Comparison of ENCODE assay signal across 21 cellular contexts in genomic region chr3:127452321-127452821, GRCh38.
A peak's percentile ranks its signal among the peaks of the same experiment; 100 is the strongest.
DNase-seq lines count a peak whose midpoint lies in the region; ATAC-seq and TF ChIP-seq lines count a peak whose summit lies in the region.
"Had no signal": no experiment of that assay in that cellular context is flagged by ENCODE, and none has a peak within 500 bp of the region (broad histone marks: within the 10 kb centered on the region; RNA-seq: fewer than 3 reads in every experiment).

No MANE protein-coding gene starts in this region.

- H3K9me3 ChIP-seq in neuronal stem cell (replicated peaks in 1 of 2; ENCODE audit: control insufficient read depth in 2 of 2, insufficient read depth in 1 of 2, low read depth in 1 of 2, low read length in 2 of 2) (no peaks in the 10 kb centered on the region), upper lobe of right lung (no peaks in the 10 kb centered on the region)
- H3K9me3 ChIP-seq: colonic mucosa, thoracic aorta had no signal

- ATAC-seq in natural killer cell treated with Interleukin-12 subunit alpha and Interleukin-12 subunit beta and Interleukin-15 and Interleukin-18, amount 100 ng/mL, for 72 hours, result no peak
- ATAC-seq in natural killer cell (no peak), upper lobe of right lung (no peak)
- ATAC-seq in activated CD8-positive, alpha-beta T cell treated with anti-CD3 and anti-CD28 coated beads, Interleukin-2, amount 10 ng/mL, durations not matched to agents 7 days and 5 days, result no peak
- ATAC-seq: activated CD8-positive, alpha-beta T cell treated with anti-CD3 and anti-CD28 coated beads for 36 hours; activated naive CD8-positive, alpha-beta T cell treated with anti-CD3 and anti-CD28 coated beads, Interleukin-2, amount 50 U/mL, for 24 hours; CD8-positive, alpha-beta T cell; T-cell had no signal

- H2BK12ac ChIP-seq in neuronal stem cell (ENCODE audit: low read length), result no peak overlapping the region

- CTCF ChIA-PET in activated CD8-positive, alpha-beta T cell treated with anti-CD3 and anti-CD28 coated beads, Interleukin-2, amount 10 ng/mL, durations not matched to agents 7 days and 5 days (lab: Charles Lee), result interaction anchor here (2.5 kb wide), 1 partner anchor 96 kb away, joined by 6 read pairs; no protein-coding TSS in a partner anchor

- no peak overlapping the region for H3K4me3 ChIP-seq in neuronal stem cell (ENCODE audit: low read length in 2 of 2)
- no peak overlapping the region for H3K4me3 ChIP-seq in upper lobe of right lung
- H3K4me3 ChIP-seq: colonic mucosa, thoracic aorta had no signal

- H2BK120ac ChIP-seq in neuronal stem cell (ENCODE audit: low read depth, low read length), result no peak overlapping the region

- H2AK5ac ChIP-seq in neuronal stem cell (ENCODE audit: low read depth, low read length), result no peak overlapping the region

- no peaks in the 10 kb centered on the region for H3K9me3 Mint-ChIP-seq in natural killer cell treated with Interleukin-12 subunit alpha and Interleukin-12 subunit beta and Interleukin-15 and Interleukin-18, amount 100 ng/mL, for 72 hours
- H3K9me3 Mint-ChIP-seq in natural killer cell, result no peaks in the 10 kb centered on the region
- no peaks in the 10 kb centered on the region for H3K9me3 Mint-ChIP-seq in activated CD8-positive, alpha-beta T cell treated with anti-CD3 and anti-CD28 coated beads, Interleukin-2, amount 10 ng/mL, durations not matched to agents 7 days and 5 days (ENCODE audit: insufficient read depth)
- H3K9me3 Mint-ChIP-seq: activated CD8-positive, alpha-beta T cell treated with anti-CD3 and anti-CD28 coated beads for 36 hours; activated naive CD8-positive, alpha-beta T cell treated with anti-CD3 and anti-CD28 coated beads, Interleukin-2, amount 50 U/mL, for 24 hours; activated T-helper 1 cell treated with anti-CD3 and anti-CD28 coated beads, Interleukin-12 subunit alpha, Interleukin-12 subunit beta, Interleukin-2, Interleukin-4 antibody, amounts not matched to agents 30 ng/mL and 10 ng/mL and 1 ng/mL, durations not matched to agents 14 hours and 24 hours and 36 hours; CD8-positive, alpha-beta T cell; memory B cell; nephron; T-cell had no signal

- no peak overlapping the region for H3K4ac ChIP-seq in neuronal stem cell (ENCODE audit: low read length)

- peak; percentile 59 for DNase-seq in natural killer cell treated with Interleukin-12 subunit alpha and Interleukin-12 subunit beta and Interleukin-15 and Interleukin-18, amount 100 ng/mL, for 72 hours (ENCODE audit: low spot score)
- DNase-seq in natural killer cell (no peak), ecto neural progenitor cell (ENCODE audit: low spot score) (peak; percentile 69), neuronal stem cell (ENCODE audit: low spot score) (no peak), upper lobe of right lung (peak; percentile 40), NCI-H748 treated with DMSO at 0.1 percent for 48 hours (lab: John Stamatoyannopoulos, UW) (no peak), T1000 (lab: John Stamatoyannopoulos, UW) (no peak)
- no peak for DNase-seq in activated CD8-positive, alpha-beta T cell treated with anti-CD3 and anti-CD28 coated beads, Interleukin-2, amount 10 ng/mL, durations not matched to agents 7 days and 5 days
- DNase-seq: activated CD8-positive, alpha-beta T cell treated with anti-CD3 and anti-CD28 coated beads for 36 hours; activated naive CD8-positive, alpha-beta T cell treated with anti-CD3 and anti-CD28 coated beads, Interleukin-2, amount 50 U/mL, for 24 hours; CD8-positive, alpha-beta T cell; colonic mucosa; KG1; NCI-H2081 treated with DMSO at 0.1 percent for 48 hours; NCI-H510A; T-cell had no signal

- H3K23ac ChIP-seq in neuronal stem cell (ENCODE audit: low read depth, low read length, poor library complexity), result no peak overlapping the region

- peaks cover 38 to 65% of the 10 kb centered on the region in 2 donors for H3K27me3 Mint-ChIP-seq in natural killer cell treated with Interleukin-12 subunit alpha and Interleukin-12 subunit beta and Interleukin-15 and Interleukin-18, amount 100 ng/mL, for 72 hours
- peaks cover 36 to 54% of the 10 kb centered on the region in 2 donors for H3K27me3 Mint-ChIP-seq in natural killer cell (ENCODE audit: low read depth in 2 of 2)
- H3K27me3 Mint-ChIP-seq in activated CD8-positive, alpha-beta T cell treated with anti-CD3 and anti-CD28 coated beads, Interleukin-2, amount 10 ng/mL, durations not matched to agents 7 days and 5 days (ENCODE audit: low read depth), result peaks cover 31% of the 10 kb centered on the region

- no peak overlapping the region for H3K14ac ChIP-seq in neuronal stem cell (ENCODE audit: low read length)

- no peaks in the 10 kb centered on the region for H3K36me3 ChIP-seq in neuronal stem cell (replicated peaks in 1 of 2; ENCODE audit: control insufficient read depth in 2 of 2, insufficient read depth in 2 of 2, low read length in 2 of 2)
- no peaks in the 10 kb centered on the region for H3K36me3 ChIP-seq in upper lobe of right lung
- H3K36me3 ChIP-seq: colonic mucosa, thoracic aorta had no signal

- H2BK5ac ChIP-seq in neuronal stem cell (ENCODE audit: low read length), result no peak overlapping the region

- intact Hi-C loops in natural killer cell (cut with micrococcal nuclease), result loop anchor here (10.0 kb wide), 1 partner anchor 928 kb away; the partner anchor contains the start of gene CHST13
- intact Hi-C loops in upper lobe of right lung (cut with DNase I), result no loop called here

- no peaks in the 10 kb centered on the region for H3K36me3 Mint-ChIP-seq in natural killer cell treated with Interleukin-12 subunit alpha and Interleukin-12 subunit beta and Interleukin-15 and Interleukin-18, amount 100 ng/mL, for 72 hours
- no peaks in the 10 kb centered on the region for H3K36me3 Mint-ChIP-seq in natural killer cell
- H3K36me3 Mint-ChIP-seq in activated CD8-positive, alpha-beta T cell treated with anti-CD3 and anti-CD28 coated beads, Interleukin-2, amount 10 ng/mL, durations not matched to agents 7 days and 5 days (ENCODE audit: low read depth), result no peaks in the 10 kb centered on the region
- H3K36me3 Mint-ChIP-seq: brain; CD8-positive, alpha-beta T cell; memory B cell; T-cell had no signal

- no peak overlapping the region for H2BK15ac ChIP-seq in neuronal stem cell (ENCODE audit: low read length)

- H3K4me1 Mint-ChIP-seq in natural killer cell treated with Interleukin-12 subunit alpha and Interleukin-12 subunit beta and Interleukin-15 and Interleukin-18, amount 100 ng/mL, for 72 hours (ENCODE audit: low read depth in 2 of 2), result peaks cover 0 to 7% of the 10 kb centered on the region in 2 donors
- peaks cover 0 to 7% of the 10 kb centered on the region in 2 donors for H3K4me1 Mint-ChIP-seq in natural killer cell
- peaks cover 4% of the 10 kb centered on the region for H3K4me1 Mint-ChIP-seq in activated CD8-positive, alpha-beta T cell treated with anti-CD3 and anti-CD28 coated beads, Interleukin-2, amount 10 ng/mL, durations not matched to agents 7 days and 5 days (ENCODE audit: low read depth)

- peak overlapping the region; percentile 31 for H2AFZ ChIP-seq in neuronal stem cell (ENCODE audit: low read length)

- no peak overlapping the region for H4K91ac ChIP-seq in neuronal stem cell (ENCODE audit: low read depth, low read length, poor library complexity)

- no peak overlapping the region for H3K9ac ChIP-seq in neuronal stem cell (ENCODE audit: low read depth, low read length, poor library complexity)

- WGBS in neuronal stem cell (ENCODE audit: extremely low coverage in 2 of 2, insufficient read length in 2 of 2, insufficient replicate concordance in 1 of 2), 2 donors, result no CpG with 5 or more reads among the region's 7 CpGs

- H3K27ac Mint-ChIP-seq in natural killer cell treated with Interleukin-12 subunit alpha and Interleukin-12 subunit beta and Interleukin-15 and Interleukin-18, amount 100 ng/mL, for 72 hours, result no peak overlapping the region
- H3K27ac Mint-ChIP-seq in natural killer cell, result no peak overlapping the region
- no peak overlapping the region for H3K27ac Mint-ChIP-seq in activated CD8-positive, alpha-beta T cell treated with anti-CD3 and anti-CD28 coated beads, Interleukin-2, amount 10 ng/mL, durations not matched to agents 7 days and 5 days
- H3K27ac Mint-ChIP-seq: activated CD8-positive, alpha-beta T cell treated with anti-CD3 and anti-CD28 coated beads for 36 hours; activated naive CD8-positive, alpha-beta T cell treated with anti-CD3 and anti-CD28 coated beads, Interleukin-2, amount 50 U/mL, for 24 hours; activated T-helper 1 cell treated with anti-CD3 and anti-CD28 coated beads, Interleukin-12 subunit alpha, Interleukin-12 subunit beta, Interleukin-2, Interleukin-4 antibody, amounts not matched to agents 30 ng/mL and 10 ng/mL and 1 ng/mL, durations not matched to agents 14 hours and 24 hours and 36 hours; CD8-positive, alpha-beta T cell; memory B cell; nephron; T-cell had no signal

- POLR2A ChIA-PET in activated CD8-positive, alpha-beta T cell treated with anti-CD3 and anti-CD28 coated beads, Interleukin-2, amount 10 ng/mL, durations not matched to agents 7 days and 5 days (lab: Charles Lee), result no interaction called here

- H3K4me1 ChIP-seq in neuronal stem cell (ENCODE audit: control insufficient read depth in 2 of 2, insufficient read depth in 1 of 2, low read depth in 1 of 2, low read length in 2 of 2) (peaks cover 13 to 40% of the 10 kb centered on the region in 2 donors), upper lobe of right lung (peaks cover 20% of the 10 kb centered on the region)

- H3K4me3 Mint-ChIP-seq in natural killer cell treated with Interleukin-12 subunit alpha and Interleukin-12 subunit beta and Interleukin-15 and Interleukin-18, amount 100 ng/mL, for 72 hours, result no peak overlapping the region
- no peak overlapping the region for H3K4me3 Mint-ChIP-seq in natural killer cell
- no peak overlapping the region for H3K4me3 Mint-ChIP-seq in activated CD8-positive, alpha-beta T cell treated with anti-CD3 and anti-CD28 coated beads, Interleukin-2, amount 10 ng/mL, durations not matched to agents 7 days and 5 days
- H3K4me3 Mint-ChIP-seq: activated CD8-positive, alpha-beta T cell treated with anti-CD3 and anti-CD28 coated beads for 36 hours; activated naive CD8-positive, alpha-beta T cell treated with anti-CD3 and anti-CD28 coated beads, Interleukin-2, amount 50 U/mL, for 24 hours; activated T-helper 1 cell treated with anti-CD3 and anti-CD28 coated beads, Interleukin-12 subunit alpha, Interleukin-12 subunit beta, Interleukin-2, Interleukin-4 antibody, amounts not matched to agents 30 ng/mL and 10 ng/mL and 1 ng/mL, durations not matched to agents 14 hours and 24 hours and 36 hours; brain; CD8-positive, alpha-beta T cell; memory B cell; nephron; T-cell had no signal

- TF ChIP-seq CTCF in natural killer cell (IDR thresholded peaks at IDR 0.05) (no peak), upper lobe of right lung (IDR thresholded peaks at IDR 0.05) (no peak)

- no peak overlapping the region for H3K4me2 ChIP-seq in neuronal stem cell (ENCODE audit: insufficient read depth, low read length, poor library complexity, severe bottlenecking)

- no peak overlapping the region for H4K8ac ChIP-seq in neuronal stem cell (ENCODE audit: low read depth, low read length)

- H3K27ac ChIP-seq in neuronal stem cell (replicated peaks; ENCODE audit: low read length), result no peak overlapping the region
- H3K27ac ChIP-seq in upper lobe of right lung, result no peak overlapping the region
- H3K27ac ChIP-seq: colonic mucosa, thoracic aorta had no signal

- peak overlapping the region; percentile 6 for H3K18ac ChIP-seq in neuronal stem cell (ENCODE audit: low read length)

- peaks cover 0 to 25% (median 16%) of the 10 kb centered on the region in 3 experiments for H3K27me3 ChIP-seq in neuronal stem cell (ENCODE audit: control insufficient read depth in 3 of 3, insufficient read depth in 3 of 3, low read depth in 1 of 3, low read length in 3 of 3)
- peaks cover 28% of the 10 kb centered on the region for H3K27me3 ChIP-seq in upper lobe of right lung

- no peaks in the 10 kb centered on the region for H3K79me1 ChIP-seq in neuronal stem cell (ENCODE audit: low read depth, low read length)

Comparison
In these comparisons a context has a peak if more than half of its experiments do, and no peak if none do; other contexts are left out.
1. DNase-seq: peak in natural killer cell treated with Interleukin-12 subunit alpha and Interleukin-12 subunit beta and Interleukin-15 and Interleukin-18, amount 100 ng/mL, for 72 hours (single experiment), ecto neural progenitor cell (single experiment) and upper lobe of right lung (single experiment); none in natural killer cell (single experiment), neuronal stem cell (single experiment), NCI-H748 treated with DMSO at 0.1 percent for 48 hours (single experiment), activated CD8-positive, alpha-beta T cell treated with anti-CD3 and anti-CD28 coated beads, Interleukin-2, amount 10 ng/mL, durations not matched to agents 7 days and 5 days (single experiment) and T1000 (single experiment).